25 cellular contexts compared by ENCODE assay signal in the genomic region with DNA sequence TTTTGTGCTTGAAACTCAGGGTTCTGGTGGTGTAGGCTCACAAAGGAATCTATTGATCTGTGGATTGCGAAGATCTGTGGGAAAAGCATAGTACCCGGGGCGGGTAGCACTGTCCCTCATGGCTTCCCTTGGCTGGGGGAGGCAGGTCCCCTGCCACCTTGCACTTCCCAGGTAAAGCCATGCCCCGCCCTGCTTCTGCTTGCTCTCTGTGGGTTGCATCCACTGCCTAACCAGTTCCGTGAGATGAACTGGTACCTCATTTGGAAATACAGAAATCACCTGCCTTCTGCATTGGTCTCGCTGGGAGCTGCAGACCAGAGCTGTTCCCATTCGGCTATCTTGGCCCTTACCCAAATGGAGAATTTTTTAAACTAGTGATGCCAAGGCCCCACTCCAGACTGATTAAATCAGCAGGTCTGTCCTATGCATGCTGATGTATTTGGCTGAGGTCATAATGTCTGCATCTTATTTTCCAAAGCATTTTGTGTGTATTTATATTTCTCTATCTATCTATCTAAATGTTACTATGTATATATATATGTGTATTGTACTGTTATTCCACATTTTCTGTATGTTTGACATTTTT.
"Had no signal": no experiment of that assay in that cellular context is flagged by ENCODE, and none has a peak within 500 bp of the region (broad histone marks: within the 10 kb centered on the region; RNA-seq: fewer than 3 reads in every experiment).

No MANE protein-coding gene starts in this region.

- H3K27ac ChIP-seq: left ventricle myocardium inferior, pancreas, prostate gland, skin epidermis, suprapubic skin, thoracic aorta, tibial artery, upper lobe of right lung had no signal

- H3K27me3 ChIP-seq: pancreas, suprapubic skin, tibial artery, upper lobe of right lung had no signal

- H3K36me3 Mint-ChIP-seq: memory B cell; naive thymus-derived CD8-positive, alpha-beta T cell; stimulated activated effector memory CD8-positive, alpha-beta T cell treated with anti-CD3 and anti-CD28 coated beads, Interleukin-12 subunit alpha, Interleukin-12 subunit beta, amount 100 ng/mL, for 72 hours had no signal

- H3K36me3 ChIP-seq: left ventricle myocardium inferior, pancreas, prostate gland, suprapubic skin, thoracic aorta, tibial artery, upper lobe of right lung had no signal

- H3K9me3 Mint-ChIP-seq: neural crest cell; stimulated activated effector memory CD8-positive, alpha-beta T cell treated with anti-CD3 and anti-CD28 coated beads, Interleukin-12 subunit alpha, Interleukin-12 subunit beta, amount 100 ng/mL, for 72 hours; stimulated activated naive CD8-positive, alpha-beta T cell treated with anti-CD3 and anti-CD28 coated beads, Interleukin-15, Interleukin-2, amounts not matched to agents 100 ng/mL and 50 ng/mL, for 24 hours had no signal

- H3K4me1 ChIP-seq: left ventricle myocardium inferior, pancreas, prostate gland, suprapubic skin, tibial artery, upper lobe of right lung had no signal

- H3K9me3 ChIP-seq: left ventricle myocardium inferior, pancreas, prostate gland, suprapubic skin, thoracic aorta, tibial artery, upper lobe of right lung had no signal

- H3K4me3 ChIP-seq: left ventricle myocardium inferior, lung, pancreas, prostate gland, skin epidermis, suprapubic skin, thoracic aorta, tibial artery, upper lobe of right lung had no signal

- ATAC-seq: naive thymus-derived CD8-positive, alpha-beta T cell; pancreas; right cardiac atrium; sciatic nerve; stimulated activated effector memory CD8-positive, alpha-beta T cell treated with anti-CD3 and anti-CD28 coated beads, Interleukin-12 subunit alpha, Interleukin-12 subunit beta, amount 100 ng/mL, for 72 hours; upper lobe of right lung had no signal

- H3K4me3 Mint-ChIP-seq: memory B cell; naive thymus-derived CD8-positive, alpha-beta T cell; nephron; neural crest cell; stimulated activated effector memory CD8-positive, alpha-beta T cell treated with anti-CD3 and anti-CD28 coated beads, Interleukin-12 subunit alpha, Interleukin-12 subunit beta, amount 100 ng/mL, for 72 hours; stimulated activated naive CD8-positive, alpha-beta T cell treated with anti-CD3 and anti-CD28 coated beads, Interleukin-15, Interleukin-2, amounts not matched to agents 100 ng/mL and 50 ng/mL, for 24 hours had no signal

- H3K4me1 Mint-ChIP-seq: memory B cell; naive thymus-derived CD8-positive, alpha-beta T cell; nephron; neural crest cell; stimulated activated effector memory CD8-positive, alpha-beta T cell treated with anti-CD3 and anti-CD28 coated beads, Interleukin-12 subunit alpha, Interleukin-12 subunit beta, amount 100 ng/mL, for 72 hours had no signal

- DNase-seq: left ventricle myocardium inferior; naive thymus-derived CD8-positive, alpha-beta T cell; nucleus accumbens; pancreas; retina; right cardiac atrium; stimulated activated CD4-positive, alpha-beta T cell treated with anti-CD3 and anti-CD28 coated beads, Interleukin-12 subunit alpha, Interleukin-12 subunit beta, amount 100 ng/mL, for 4 hours; stimulated activated CD4-positive, alpha-beta T cell treated with anti-CD3 and anti-CD28 coated beads, Interleukin-15, amount 100 ng/mL, for 24 hours; stimulated activated CD4-positive, alpha-beta T cell treated with anti-CD3 and anti-CD28 coated beads, Interleukin-2, amount 100 ng/mL, for 24 hours; stimulated activated CD4-positive, alpha-beta T cell treated with anti-CD3 and anti-CD28 coated beads, Interleukin-4, amount 100 ng/mL, for 1 hour; stimulated activated naive CD4-positive, alpha-beta T cell; tibial artery; trophoblast cell; upper lobe of right lung had no signal

- H3K27ac Mint-ChIP-seq: memory B cell; naive thymus-derived CD8-positive, alpha-beta T cell; nephron; stimulated activated effector memory CD8-positive, alpha-beta T cell treated with anti-CD3 and anti-CD28 coated beads, Interleukin-12 subunit alpha, Interleukin-12 subunit beta, amount 100 ng/mL, for 72 hours; stimulated activated naive CD8-positive, alpha-beta T cell treated with anti-CD3 and anti-CD28 coated beads, Interleukin-15, Interleukin-2, amounts not matched to agents 100 ng/mL and 50 ng/mL, for 24 hours had no signal
